In the genomic region with DNA sequence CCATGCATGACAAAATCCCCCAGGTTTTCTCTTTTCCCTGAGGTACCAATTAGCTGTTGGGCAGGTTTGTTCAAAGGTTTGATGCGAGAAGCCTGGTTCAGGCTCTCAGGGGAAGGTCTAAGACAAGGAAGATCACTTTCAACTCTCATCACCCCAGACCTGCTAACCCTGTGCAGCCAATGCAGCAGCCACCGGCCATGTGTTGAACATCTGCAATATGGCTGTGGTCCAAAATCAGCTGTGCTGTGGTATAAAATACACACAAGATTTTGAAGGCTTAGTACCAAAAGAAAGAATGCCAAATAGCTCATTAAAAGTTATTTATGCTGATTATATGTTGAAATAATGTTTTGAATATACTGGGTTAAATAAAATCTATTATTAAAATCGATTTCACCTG, we compare ENCODE assay signal across 28 cellular contexts.
DNase-seq lines count a peak whose midpoint lies in the region; ATAC-seq and FAIRE-seq lines count a peak whose summit lies in the region.
"Had no signal": no experiment of that assay in that cellular context is flagged by ENCODE, and none has a peak within 500 bp of the region (broad histone marks: within the 10 kb centered on the region; RNA-seq: fewer than 3 reads in every experiment).

No MANE protein-coding gene starts in this region.

- H3K9me3 ChIP-seq in effector memory CD4-positive, alpha-beta T cell (ENCODE audit: control insufficient read depth, low read length) = no peaks in the 10 kb centered on the region
- H3K9me3 ChIP-seq: prostate gland, suprapubic skin, vagina had no signal

- DNase-seq in EH (ENCODE audit: low read depth) (peak; percentile 60), NCI-H69 (lab: John Stamatoyannopoulos, UW) (peak; percentile 21), islet precursor cell (peak; percentile 19), NCI-H446 (lab: John Stamatoyannopoulos, UW) (no peak)
- DNase-seq in effector memory CD4-positive, alpha-beta T cell = no peak
- DNase-seq in stimulated activated naive B cell treated with anti-CD40 and anti-IgM and Interleukin-4, amounts not matched to agents 10 μg/mL and 1 μg/mL and 100 μg/mL, for 72 hours = no peak
- DNase-seq: activated CD4-positive, alpha-beta T cell treated with anti-CD3 and anti-CD28 coated beads, Interleukin-2, amount 50 U/mL, for 48 hours; activated CD4-positive, CD25-positive, alpha-beta regulatory T cell; activated CD8-positive, alpha-beta memory T cell treated with anti-CD3 and anti-CD28 coated beads, Interleukin-2, amount 50 U/mL, for 48 hours; COR-L47; cortex of kidney; HFFc6; KG1; kidney glomerular epithelial cell; mammary epithelial cell; NCI-H1694; NCI-H2171 treated with DMSO at 0.1 percent for 48 hours; NCI-H748 treated with DMSO at 0.1 percent for 48 hours; stimulated activated CD4-positive, alpha-beta T cell treated with anti-CD3 and anti-CD28 coated beads, Interleukin-1b, Interleukin-23, amount 100 ng/mL, for 48 hours; T1000 had no signal

- peak; percentile 8 for FAIRE-seq in endometrium (lab: Jason Lieb, UNC)
- FAIRE-seq: GM18507 had no signal

- H3K4me1 Mint-ChIP-seq in stimulated activated naive B cell treated with anti-CD40 and anti-IgM and Interleukin-4, amounts not matched to agents 10 μg/mL and 1 μg/mL and 100 μg/mL, for 72 hours = no peaks in the 10 kb centered on the region

- no peaks in the 10 kb centered on the region for H3K4me1 ChIP-seq in effector memory CD4-positive, alpha-beta T cell (ENCODE audit: control insufficient read depth, insufficient read depth, low read length, poor library complexity, severe bottlenecking)

- no peak overlapping the region for H3K4me3 Mint-ChIP-seq in stimulated activated naive B cell treated with anti-CD40 and anti-IgM and Interleukin-4, amounts not matched to agents 10 μg/mL and 1 μg/mL and 100 μg/mL, for 72 hours
- H3K4me3 Mint-ChIP-seq: activated naive CD8-positive, alpha-beta T cell; brain; HFFc6 had no signal

- no peaks in the 10 kb centered on the region for H3K27me3 Mint-ChIP-seq in stimulated activated naive B cell treated with anti-CD40 and anti-IgM and Interleukin-4, amounts not matched to agents 10 μg/mL and 1 μg/mL and 100 μg/mL, for 72 hours
- H3K27me3 Mint-ChIP-seq: activated naive CD8-positive, alpha-beta T cell; brain had no signal

- H3K36me3 ChIP-seq in effector memory CD4-positive, alpha-beta T cell (ENCODE audit: control insufficient read depth, insufficient read depth, low read length) = no peaks in the 10 kb centered on the region
- H3K36me3 ChIP-seq: prostate gland, suprapubic skin, vagina had no signal

- H3K4me3 ChIP-seq in effector memory CD4-positive, alpha-beta T cell (ENCODE audit: insufficient read depth, low read depth, low read length, poor library complexity, severe bottlenecking) = no peak overlapping the region
- H3K4me3 ChIP-seq: prostate gland, suprapubic skin, vagina had no signal

- H3K27ac Mint-ChIP-seq in stimulated activated naive B cell treated with anti-CD40 and anti-IgM and Interleukin-4, amounts not matched to agents 10 μg/mL and 1 μg/mL and 100 μg/mL, for 72 hours = no peak overlapping the region
- H3K27ac Mint-ChIP-seq: activated naive CD8-positive, alpha-beta T cell; activated T-helper 2 cell treated with anti-CD3 and anti-CD28 coated beads, Interferon-gamma antibody, Interleukin-2, Interleukin-4, amounts not matched to agents 10 μg/mL and 5 μg/mL and 100 μg/mL, durations not matched to agents 14 hours and 24 hours and 36 hours; brain; HFFc6 had no signal

- no peaks in the 10 kb centered on the region for H3K36me3 Mint-ChIP-seq in stimulated activated naive B cell treated with anti-CD40 and anti-IgM and Interleukin-4, amounts not matched to agents 10 μg/mL and 1 μg/mL and 100 μg/mL, for 72 hours
- H3K36me3 Mint-ChIP-seq: activated naive CD8-positive, alpha-beta T cell; brain had no signal

- H3K9me3 Mint-ChIP-seq in stimulated activated naive B cell treated with anti-CD40 and anti-IgM and Interleukin-4, amounts not matched to agents 10 μg/mL and 1 μg/mL and 100 μg/mL, for 72 hours = no peaks in the 10 kb centered on the region
- H3K9me3 Mint-ChIP-seq: activated T-helper 2 cell treated with anti-CD3 and anti-CD28 coated beads, Interferon-gamma antibody, Interleukin-2, Interleukin-4, amounts not matched to agents 10 μg/mL and 5 μg/mL and 100 μg/mL, durations not matched to agents 14 hours and 24 hours and 36 hours; brain; HFFc6 had no signal

- no peak overlapping the region for H3K27ac ChIP-seq in effector memory CD4-positive, alpha-beta T cell (ENCODE audit: insufficient read depth, low read length, poor library complexity, severe bottlenecking)
- H3K27ac ChIP-seq: prostate gland, suprapubic skin, vagina had no signal

- H3K27me3 ChIP-seq in effector memory CD4-positive, alpha-beta T cell (replicated peaks; ENCODE audit: control insufficient read depth, insufficient read depth, low read length, poor library complexity, severe bottlenecking) = no peaks in the 10 kb centered on the region
- H3K27me3 ChIP-seq: suprapubic skin, vagina had no signal

- no peak for ATAC-seq in stimulated activated naive B cell treated with anti-CD40 and anti-IgM and Interleukin-4, amounts not matched to agents 10 μg/mL and 1 μg/mL and 100 μg/mL, for 72 hours (replicated peaks)

Comparison
In these comparisons a context has a peak if more than half of its experiments do, and no peak if none do; other contexts are left out.
1. DNase-seq: peak in EH (single experiment), NCI-H69 (single experiment) and islet precursor cell (single experiment); none in NCI-H446 (0 of 2), effector memory CD4-positive, alpha-beta T cell (0 of 3) and stimulated activated naive B cell treated with anti-CD40 and anti-IgM and Interleukin-4, amounts not matched to agents 10 μg/mL and 1 μg/mL and 100 μg/mL, for 72 hours (single experiment).